In the genomic region with DNA sequence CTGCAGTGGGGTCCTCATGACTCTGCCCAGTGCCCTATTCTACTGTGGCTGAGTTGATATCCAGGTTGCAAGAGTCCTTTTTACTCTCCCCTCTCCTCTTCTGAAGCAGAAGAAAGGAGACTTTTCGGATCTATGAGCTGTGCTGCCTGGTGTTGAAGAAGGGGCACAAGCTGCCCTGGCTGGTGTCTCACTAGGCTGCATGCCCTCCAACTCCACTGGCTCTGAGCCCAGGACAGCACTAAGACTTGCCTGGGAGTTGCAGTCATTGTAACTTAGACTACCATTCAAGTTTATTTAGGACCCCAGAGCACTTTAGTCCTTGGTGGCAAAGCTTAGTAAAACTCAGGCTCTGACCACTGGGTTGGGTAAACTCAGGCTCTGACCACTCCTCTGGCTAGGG, we compare ENCODE assay signal across 1 cellular context.
TF ChIP-seq lines count a peak whose summit lies in the region.

No MANE protein-coding gene starts in this region.

TF ChIP-seq in IMR-90, 13 proteins besides CTCF, POLR2A, EP300 and RAD21 (continued from another document):
- TF ChIP-seq RFX5 (IDR thresholded peaks at IDR 0.05; ENCODE audit: low read depth, low read length) (no peak), MXI1 (IDR thresholded peaks at IDR 0.05; ENCODE audit: borderline replicate concordance, low read depth, low read length) (no peak), FOS (IDR thresholded peaks at IDR 0.05; ENCODE audit: low read depth, low read length) (no peak), MAZ (IDR thresholded peaks at IDR 0.05; ENCODE audit: borderline replicate concordance, low read depth, low read length) (no peak)
